10 cellular contexts compared by ENCODE assay signal in genomic region chr12:29519585-29520182, GRCh38. TPM values are rescaled to one million over a fixed set of nuclear protein-coding genes. Genes with fewer than 3 reads are reported as not detected.
DNase-seq lines count a peak whose midpoint lies in the region.
"Had no signal": no experiment of that assay in that cellular context is flagged by ENCODE, and none has a peak within 500 bp of the region (broad histone marks: within the 10 kb centered on the region; RNA-seq: fewer than 3 reads in every experiment).

No MANE protein-coding gene starts in this region.

- H3K4me3 Mint-ChIP-seq in T-helper 2 cell treated with Interferon-gamma antibody and Interleukin-4, amounts not matched to agents 5 μg/mL and 100 μg/mL, for 36 hours, result no peak overlapping the region
- H3K4me3 Mint-ChIP-seq: activated T-cell treated with anti-CD3 and anti-CD28 coated beads, Interleukin-2, amount 50 U/mL, for 72 hours; CD8-positive, alpha-beta memory T cell had no signal

- H2AFZ ChIP-seq in mesenchymal stem cell (ENCODE audit: low read depth, low read length), result no peak overlapping the region

- in situ Hi-C loops in HAP-1 (cut with MboI; ENCODE audit: low sequenced_read_pairs), result loop anchor here (25.0 kb wide), 2 partner anchors 207 to 1318 kb away; no protein-coding TSS in a partner anchor

- no peak overlapping the region for H2BK5ac ChIP-seq in mesenchymal stem cell (ENCODE audit: low read depth, low read length, poor library complexity, severe bottlenecking)

- no peak overlapping the region for H2AK5ac ChIP-seq in mesenchymal stem cell (ENCODE audit: low read length, severe bottlenecking)

- no peaks in the 10 kb centered on the region for H3K9me3 ChIP-seq in HAP-1
- no peaks in the 10 kb centered on the region for H3K9me3 ChIP-seq in NT2/D1 (ENCODE audit: insufficient read depth, low read length)
- no peaks in the 10 kb centered on the region for H3K9me3 ChIP-seq in mesenchymal stem cell (ENCODE audit: control insufficient read depth, low read length)

- no peaks in the 10 kb centered on the region for H3K4me1 Mint-ChIP-seq in T-helper 2 cell treated with Interferon-gamma antibody and Interleukin-4, amounts not matched to agents 5 μg/mL and 100 μg/mL, for 36 hours (ENCODE audit: low read depth)
- H3K4me1 Mint-ChIP-seq: CD8-positive, alpha-beta memory T cell had no signal

- H3K27me3 ChIP-seq in HAP-1 (ENCODE audit: low read depth) (no peaks in the 10 kb centered on the region), NT2/D1 (ENCODE audit: insufficient read depth, insufficient read length) (no peaks in the 10 kb centered on the region), mesenchymal stem cell (ENCODE audit: control insufficient read depth in 1 of 2, insufficient read depth in 1 of 2, low read length in 2 of 2) (no peaks in the 10 kb centered on the region)

- H3K9ac ChIP-seq in NT2/D1 (ENCODE audit: insufficient read length, low read depth) (no peak overlapping the region), mesenchymal stem cell (ENCODE audit: low read length) (no peak overlapping the region)

- H2BK12ac ChIP-seq in mesenchymal stem cell (ENCODE audit: low read length in 2 of 2), result no peak overlapping the region

- no peak overlapping the region for H2BK120ac ChIP-seq in mesenchymal stem cell (ENCODE audit: low read depth, low read length)

- no peak overlapping the region for H3K27ac ChIP-seq in mesenchymal stem cell (ENCODE audit: low read length, poor library complexity, severe bottlenecking)

- no peaks in the 10 kb centered on the region for H3K79me1 ChIP-seq in mesenchymal stem cell (replicated peaks; ENCODE audit: low read length, poor library complexity, severe bottlenecking)

- H2BK15ac ChIP-seq in mesenchymal stem cell (ENCODE audit: low read depth, poor library complexity, severe bottlenecking), result no peak overlapping the region

- H3K4me2 ChIP-seq in mesenchymal stem cell (ENCODE audit: low read length, poor library complexity, severe bottlenecking), result no peak overlapping the region

- DNase-seq in NCI-H1436 (lab: John Stamatoyannopoulos, UW), result peak; percentile 4
- no peak for DNase-seq in NCI-H1436 treated with DMSO at 0.1 percent for 48 hours (lab: John Stamatoyannopoulos, UW)
- DNase-seq in HAP-1 (ENCODE audit: low spot score in 2 of 2), result peak; percentile 48 to 59
- peak; percentile 63 for DNase-seq in NT2/D1 (ENCODE audit: low read depth, low spot score)
- peak; percentile 36 for DNase-seq in cerebellar cortex (ENCODE audit: low spot score)
- DNase-seq in mesenchymal stem cell, result peak; percentile 65
- DNase-seq in HPDE6-E6E7 (ENCODE audit: extremely low spot score), result no peak
- no peak for DNase-seq in T-helper 2 cell treated with Interferon-gamma antibody and Interleukin-4, amounts not matched to agents 5 μg/mL and 100 μg/mL, for 36 hours (ENCODE audit: low spot score)

- H3K27me3 Mint-ChIP-seq in T-helper 2 cell treated with Interferon-gamma antibody and Interleukin-4, amounts not matched to agents 5 μg/mL and 100 μg/mL, for 36 hours (ENCODE audit: low read depth), result no peaks in the 10 kb centered on the region

- H3K23ac ChIP-seq in mesenchymal stem cell (ENCODE audit: low read length in 2 of 2), result no peak overlapping the region

- H3K36me3 ChIP-seq in HAP-1 (replicated peaks) (no peaks in the 10 kb centered on the region), NT2/D1 (ENCODE audit: insufficient read depth, insufficient read length, low read length) (no peaks in the 10 kb centered on the region), mesenchymal stem cell (ENCODE audit: control insufficient read depth in 1 of 2, insufficient read depth in 2 of 2, low read depth in 1 of 2, low read length in 2 of 2) (peaks cover 0 to 35% of the 10 kb centered on the region in 2 experiments)

- H3K18ac ChIP-seq in mesenchymal stem cell (ENCODE audit: low read depth in 1 of 2, low read length in 2 of 2), result no peak overlapping the region

- H3K4me3 ChIP-seq in HAP-1, result no peak overlapping the region
- no peak overlapping the region for H3K4me3 ChIP-seq in NT2/D1 (ENCODE audit: insufficient read length, low read depth)
- H3K4me3 ChIP-seq in mesenchymal stem cell (ENCODE audit: insufficient read depth in 1 of 2, low read depth in 1 of 2, low read length in 2 of 2), result no peak overlapping the region

- no peaks in the 10 kb centered on the region for H3K36me3 Mint-ChIP-seq in T-helper 2 cell treated with Interferon-gamma antibody and Interleukin-4, amounts not matched to agents 5 μg/mL and 100 μg/mL, for 36 hours (ENCODE audit: low read depth)
- H3K36me3 Mint-ChIP-seq: CD8-positive, alpha-beta memory T cell had no signal

- no peak overlapping the region for H3K4ac ChIP-seq in mesenchymal stem cell (ENCODE audit: low read depth in 1 of 2, low read length in 2 of 2)

- H4K91ac ChIP-seq in mesenchymal stem cell (ENCODE audit: low read length), result no peak overlapping the region

- H3K27ac Mint-ChIP-seq in T-helper 2 cell treated with Interferon-gamma antibody and Interleukin-4, amounts not matched to agents 5 μg/mL and 100 μg/mL, for 36 hours, result no peak overlapping the region
- H3K27ac Mint-ChIP-seq: activated T-cell treated with anti-CD3 and anti-CD28 coated beads, Interleukin-2, amount 50 U/mL, for 72 hours had no signal

- H3K4me1 ChIP-seq in HAP-1, result no peaks in the 10 kb centered on the region
- H3K4me1 ChIP-seq in NT2/D1 (ENCODE audit: insufficient read depth, insufficient read length), result no peaks in the 10 kb centered on the region
- H3K4me1 ChIP-seq in mesenchymal stem cell (ENCODE audit: control insufficient read depth, insufficient read depth, low read depth, low read length), result no peaks in the 10 kb centered on the region

- H3K9me3 Mint-ChIP-seq in T-helper 2 cell treated with Interferon-gamma antibody and Interleukin-4, amounts not matched to agents 5 μg/mL and 100 μg/mL, for 36 hours, result no peaks in the 10 kb centered on the region
- H3K9me3 Mint-ChIP-seq: activated T-cell treated with anti-CD3 and anti-CD28 coated beads, Interleukin-2, amount 50 U/mL, for 72 hours; CD8-positive, alpha-beta memory T cell had no signal

- H4K8ac ChIP-seq in mesenchymal stem cell (ENCODE audit: low read length), result no peak overlapping the region

- no peak overlapping the region for H3K14ac ChIP-seq in mesenchymal stem cell (ENCODE audit: low read length in 2 of 2)

RNA-seq across cellular contexts. Expression of gene OVCH1, which starts 22.2 kb away (rescaled TPM):
- 0.26 TPM for polyA plus RNA-seq in mesenchymal stem cell (2013, experiment 1 of 2)
- 0.14 TPM for polyA plus RNA-seq in mesenchymal stem cell (2013, experiment 2 of 2)
- polyA plus RNA-seq: CD8-positive, alpha-beta memory T cell had no signal

Comparison
In these comparisons a context has a peak if more than half of its experiments do, and no peak if none do; other contexts are left out.
1. DNase-seq: peak in NCI-H1436 (single experiment), HAP-1 (2 of 2), NT2/D1 (single experiment), cerebellar cortex (single experiment) and mesenchymal stem cell (single experiment); none in NCI-H1436 treated with DMSO at 0.1 percent for 48 hours (single experiment), HPDE6-E6E7 (single experiment) and T-helper 2 cell treated with Interferon-gamma antibody and Interleukin-4, amounts not matched to agents 5 μg/mL and 100 μg/mL, for 36 hours (single experiment).